20 cellular contexts compared by ENCODE assay signal in genomic region chr2:42843611-42844010, GRCh38. TPM values are rescaled to one million over a fixed set of nuclear protein-coding genes. Genes with fewer than 3 reads are reported as not detected.
DNase-seq lines count a peak whose midpoint lies in the region; ATAC-seq and TF ChIP-seq lines count a peak whose summit lies in the region.
"Had no signal": no experiment of that assay in that cellular context is flagged by ENCODE, and none has a peak within 500 bp of the region (broad histone marks: within the 10 kb centered on the region; RNA-seq: fewer than 3 reads in every experiment).

No MANE protein-coding gene starts in this region.

- H3K14ac ChIP-seq in mesenchymal stem cell (ENCODE audit: low read length in 2 of 2), result no peak overlapping the region

- H2BK5ac ChIP-seq in mesenchymal stem cell (ENCODE audit: low read depth, low read length, poor library complexity, severe bottlenecking), result no peak overlapping the region

- H2AK5ac ChIP-seq in mesenchymal stem cell (ENCODE audit: low read length, severe bottlenecking), result no peak overlapping the region

- no peak overlapping the region for H2AFZ ChIP-seq in mesenchymal stem cell (ENCODE audit: low read depth, low read length)

- peak overlapping the region; percentile 47 for H4K91ac ChIP-seq in mesenchymal stem cell (ENCODE audit: low read length)

- no peak overlapping the region for H3K9ac ChIP-seq in mesenchymal stem cell (ENCODE audit: low read length)
- H3K9ac ChIP-seq: KMS-11 had no signal

- H4K8ac ChIP-seq in mesenchymal stem cell (ENCODE audit: low read length), result no peak overlapping the region

- H3K27ac ChIP-seq in right atrium auricular region (no peak overlapping the region), mesenchymal stem cell (ENCODE audit: low read length, poor library complexity, severe bottlenecking) (no peak overlapping the region)
- H3K27ac ChIP-seq: KMS-11 had no signal

- no peaks in the 10 kb centered on the region for H3K79me1 ChIP-seq in mesenchymal stem cell (replicated peaks; ENCODE audit: low read length, poor library complexity, severe bottlenecking)

- no peaks in the 10 kb centered on the region for H3K36me3 ChIP-seq in right atrium auricular region
- no peaks in the 10 kb centered on the region for H3K36me3 ChIP-seq in mesenchymal stem cell (ENCODE audit: control insufficient read depth in 1 of 2, insufficient read depth in 2 of 2, low read depth in 1 of 2, low read length in 2 of 2)
- no peaks in the 10 kb centered on the region for H3K36me3 ChIP-seq in MG63
- H3K36me3 ChIP-seq: BE2C had no signal

- H3K4ac ChIP-seq in mesenchymal stem cell (ENCODE audit: low read depth in 1 of 2, low read length in 2 of 2), result peak overlapping the region in 1 of 2 experiments; percentile 29

- H3K9me3 ChIP-seq in right atrium auricular region (no peaks in the 10 kb centered on the region), mesenchymal stem cell (ENCODE audit: control insufficient read depth, low read length) (no peaks in the 10 kb centered on the region), MG63 (no peaks in the 10 kb centered on the region)
- H3K9me3 ChIP-seq: BE2C had no signal

- H2BK120ac ChIP-seq in mesenchymal stem cell (ENCODE audit: low read depth, low read length), result peak overlapping the region; percentile 29

- no peak for ATAC-seq in Right ventricle myocardium inferior
- ATAC-seq in HG03280 (IDR thresholded peaks at IDR 0.05; ENCODE audit: unreplicated experiment), result no peak
- ATAC-seq: SK-N-SH treated with all-trans-retinoic acid at 6 μM for 48 hours had no signal

- H2BK12ac ChIP-seq in mesenchymal stem cell (ENCODE audit: low read length in 2 of 2), result peak overlapping the region; percentile 89 to 92

- peak overlapping the region; percentile 42 to 65 for H3K18ac ChIP-seq in mesenchymal stem cell (ENCODE audit: low read depth in 1 of 2, low read length in 2 of 2)

- no peak overlapping the region for H3K23ac ChIP-seq in mesenchymal stem cell (ENCODE audit: low read length in 2 of 2)

- peaks cover 0 to 24% of the 10 kb centered on the region in 2 donors for H3K4me1 ChIP-seq in right atrium auricular region
- peaks cover 7% of the 10 kb centered on the region for H3K4me1 ChIP-seq in mesenchymal stem cell (ENCODE audit: control insufficient read depth, insufficient read depth, low read depth, low read length)
- H3K4me1 ChIP-seq: BE2C had no signal

- H2BK15ac ChIP-seq in mesenchymal stem cell (ENCODE audit: low read depth, poor library complexity, severe bottlenecking), result no peak overlapping the region

- H3K27me3 ChIP-seq in right atrium auricular region (no peaks in the 10 kb centered on the region), mesenchymal stem cell (ENCODE audit: control insufficient read depth in 1 of 2, insufficient read depth in 1 of 2, low read length in 2 of 2) (no peaks in the 10 kb centered on the region), MG63 (no peaks in the 10 kb centered on the region)
- H3K27me3 ChIP-seq: BE2C had no signal

- H3K4me2 ChIP-seq in mesenchymal stem cell (ENCODE audit: low read length, poor library complexity, severe bottlenecking), result no peak overlapping the region
- H3K4me2 ChIP-seq: KMS-11 had no signal

- TF ChIP-seq CTCF in right atrium auricular region (IDR thresholded peaks at IDR 0.05) (no peak), GM10266 (IDR thresholded peaks at IDR 0.05; ENCODE audit: control insufficient read depth, insufficient read depth, low read depth, missing control alignments) (no peak)

- peak; percentile 7 for DNase-seq in Right ventricle myocardium inferior (ENCODE audit: missing footprints)
- DNase-seq in right atrium auricular region (ENCODE audit: low spot score), result no peak
- DNase-seq in mesenchymal stem cell, result no peak
- DNase-seq in renal cortical epithelial cell (ENCODE audit: low read depth), result peak; percentile 83
- DNase-seq in MG63, result no peak
- DNase-seq in GM10266 (ENCODE audit: extremely low spot score), result no peak
- DNase-seq in NCI-H510A (lab: John Stamatoyannopoulos, UW), result no peak
- DNase-seq: 8988T; BE2C; Calu3; CD4-positive, alpha-beta T cell; NCI-H1048; NCI-H1436 treated with DMSO at 0.1 percent for 48 hours; NCI-H2081; NCI-H524 treated with DMSO at 0.1 percent for 48 hours; Right ventricle myocardium superior had no signal

- H3K4me3 ChIP-seq in right atrium auricular region, result no peak overlapping the region
- no peak overlapping the region for H3K4me3 ChIP-seq in mesenchymal stem cell (ENCODE audit: insufficient read depth in 1 of 2, low read depth in 1 of 2, low read length in 2 of 2)
- H3K4me3 ChIP-seq in MG63, result no peak overlapping the region

- intact Hi-C loops in Right ventricle myocardium inferior (cut with DNase I), result no loop called here

RNA-seq across cellular contexts. Expression of gene HAAO, which starts 51.2 kb away (rescaled TPM):
- total RNA-seq in Right ventricle myocardium inferior (1.9 TPM), right atrium auricular region (1 to 10 TPM; 1.4 to 2.6 TPM), renal cortical epithelial cell (1.1 and 1.2 TPM in 2 replicates)
- 1.9 TPM for polyA plus RNA-seq in mesenchymal stem cell (2013, experiment 1 of 2)
- polyA plus RNA-seq in mesenchymal stem cell (2013, experiment 2 of 2), result 1.8 TPM
- total RNA-seq in MG63 (2014; rRNA removed; shearing (Covaris generic); ENCODE audit: low replicate concordance), result not detected in 2 replicates
- total RNA-seq: CD4-positive, alpha-beta T cell; M059J had no signal

Comparison
In these comparisons a context has a peak if more than half of its experiments do, and no peak if none do; other contexts are left out.
1. DNase-seq: peak in Right ventricle myocardium inferior (single experiment) and renal cortical epithelial cell (single experiment); none in right atrium auricular region (single experiment), mesenchymal stem cell (single experiment), MG63 (single experiment), GM10266 (single experiment) and NCI-H510A (single experiment).